ENCODE assay signal across 26 cellular contexts in genomic region chr11:41283196-41283930, GRCh38.
"Had no signal": no experiment of that assay in that cellular context is flagged by ENCODE, and none has a peak within 500 bp of the region (broad histone marks: within the 10 kb centered on the region; RNA-seq: fewer than 3 reads in every experiment).

No MANE protein-coding gene starts in this region.

- H3K9me3 Mint-ChIP-seq: nephron, WTC11 had no signal

- H3K4me2 ChIP-seq: hepatocyte had no signal

- H3K79me2 ChIP-seq: hepatocyte, parathyroid adenoma had no signal

- H3K27me3 ChIP-seq: brain microvascular endothelial cell, dorsolateral prefrontal cortex, gastroesophageal sphincter, hepatocyte, right atrium auricular region, suprapubic skin, tibial artery, upper lobe of right lung had no signal

- H3K4me3 ChIP-seq: coronary artery, dorsolateral prefrontal cortex, gastroesophageal sphincter, hepatocyte, psoas muscle, right atrium auricular region, suprapubic skin, tibial artery, upper lobe of right lung had no signal

- H3K27ac Mint-ChIP-seq: activated naive CD8-positive, alpha-beta T cell; activated T-cell treated with anti-CD3 and anti-CD28 coated beads, Interleukin-2, amount 50 U/mL, for 72 hours; nephron; WTC11 had no signal

- H3K4me3 Mint-ChIP-seq: activated naive CD8-positive, alpha-beta T cell; activated T-cell treated with anti-CD3 and anti-CD28 coated beads, Interleukin-2, amount 50 U/mL, for 72 hours; nephron; WTC11 had no signal

- H3K4me1 ChIP-seq: gastroesophageal sphincter, parathyroid adenoma, psoas muscle, suprapubic skin, tibial artery, upper lobe of right lung had no signal

- H3K36me3 Mint-ChIP-seq: activated naive CD8-positive, alpha-beta T cell; WTC11 had no signal

- H3K36me3 ChIP-seq: brain microvascular endothelial cell, gastroesophageal sphincter, right atrium auricular region, suprapubic skin, tibial artery, upper lobe of right lung had no signal

- H2AFZ ChIP-seq: hepatocyte, parathyroid adenoma had no signal

- H3K9me3 ChIP-seq: gastroesophageal sphincter, psoas muscle, right atrium auricular region, suprapubic skin, tibial artery, upper lobe of right lung had no signal

- H3K27ac ChIP-seq: brain microvascular endothelial cell, coronary artery, dorsolateral prefrontal cortex, gastroesophageal sphincter, hepatocyte, parathyroid adenoma, psoas muscle, right atrium auricular region, suprapubic skin, tibial artery, upper lobe of right lung had no signal

- DNase-seq: activated CD4-positive, alpha-beta T cell treated with anti-CD3 and anti-CD28 coated beads for 1 hour; activated naive CD4-positive, alpha-beta T cell; activated T-cell treated with anti-CD3 and anti-CD28 coated beads for 4 hours; activated T-cell treated with anti-CD3 and anti-CD28 coated beads, Interleukin-2, amount 50 U/mL, for 72 hours; brain microvascular endothelial cell; effector memory CD4-positive, alpha-beta T cell; erythroblast; islet precursor cell; left cardiac atrium; left ventricle myocardium superior; nucleus accumbens; psoas muscle; stimulated activated naive CD4-positive, alpha-beta T cell; T-helper 2 cell; tibial artery; upper lobe of right lung had no signal

- H3K9ac ChIP-seq: parathyroid adenoma had no signal

- H3K27me3 Mint-ChIP-seq: activated naive CD8-positive, alpha-beta T cell had no signal
